ENCODE assay signal across 8 cellular contexts in genomic region chrX:19344661-19345060, GRCh38. TPM values are rescaled to one million over a fixed set of nuclear protein-coding genes. Genes with fewer than 3 reads are reported as not detected.
A peak's percentile ranks its signal among the peaks of the same experiment; 100 is the strongest.
DNase-seq lines count a peak whose midpoint lies in the region; ATAC-seq and TF ChIP-seq lines count a peak whose summit lies in the region.

No MANE protein-coding gene starts in this region.

- no peaks in the 10 kb centered on the region for H3K36me3 Mint-ChIP-seq in activated naive CD4-positive, alpha-beta T cell treated with anti-CD3 and anti-CD28 coated beads for 36 hours (ENCODE audit: low read depth)
- peaks cover 4% of the 10 kb centered on the region for H3K36me3 Mint-ChIP-seq in activated naive CD8-positive, alpha-beta T cell treated with anti-CD3 and anti-CD28 coated beads, Interleukin-2, amount 50 U/mL, for 24 hours (ENCODE audit: low read depth)
- H3K36me3 Mint-ChIP-seq in type B pancreatic cell = no peaks in the 10 kb centered on the region

- peak overlapping the region; percentile 83 for H3K4me3 Mint-ChIP-seq in activated naive CD4-positive, alpha-beta T cell treated with anti-CD3 and anti-CD28 coated beads for 36 hours
- peak overlapping the region; percentile 83 for H3K4me3 Mint-ChIP-seq in activated naive CD8-positive, alpha-beta T cell treated with anti-CD3 and anti-CD28 coated beads, Interleukin-2, amount 50 U/mL, for 24 hours
- peak overlapping the region; percentile 89 for H3K4me3 Mint-ChIP-seq in type B pancreatic cell

- no peak for TF ChIP-seq RAD21 in liver (IDR thresholded peaks at IDR 0.05)

- H3K36me3 ChIP-seq in liver (ENCODE audit: control insufficient read depth in 4 of 4, insufficient read depth in 3 of 4, low read depth in 1 of 4, low read length in 3 of 4) = no peaks in the 10 kb centered on the region

- no peak for TF ChIP-seq CTCF in liver (IDR thresholded peaks at IDR 0.05; ENCODE audit: low read depth, low read length, missing input control)
- TF ChIP-seq CTCF in type B pancreatic cell (conservative IDR thresholded peaks at IDR 0.05) = no peak

- H3K9me3 Mint-ChIP-seq in activated naive CD4-positive, alpha-beta T cell treated with anti-CD3 and anti-CD28 coated beads for 36 hours = no peaks in the 10 kb centered on the region
- H3K9me3 Mint-ChIP-seq in activated naive CD8-positive, alpha-beta T cell treated with anti-CD3 and anti-CD28 coated beads, Interleukin-2, amount 50 U/mL, for 24 hours = no peaks in the 10 kb centered on the region
- H3K9me3 Mint-ChIP-seq in type B pancreatic cell = no peaks in the 10 kb centered on the region

- H3K4me1 Mint-ChIP-seq in activated naive CD4-positive, alpha-beta T cell treated with anti-CD3 and anti-CD28 coated beads for 36 hours (ENCODE audit: low read depth) = peaks cover 22% of the 10 kb centered on the region
- peaks cover 31% of the 10 kb centered on the region for H3K4me1 Mint-ChIP-seq in activated naive CD8-positive, alpha-beta T cell treated with anti-CD3 and anti-CD28 coated beads, Interleukin-2, amount 50 U/mL, for 24 hours
- peaks cover 13% of the 10 kb centered on the region for H3K4me1 Mint-ChIP-seq in type B pancreatic cell (ENCODE audit: unreplicated experiment)

- H3K27me3 Mint-ChIP-seq in activated naive CD4-positive, alpha-beta T cell treated with anti-CD3 and anti-CD28 coated beads for 36 hours (ENCODE audit: low read depth) = no peaks in the 10 kb centered on the region
- H3K27me3 Mint-ChIP-seq in activated naive CD8-positive, alpha-beta T cell treated with anti-CD3 and anti-CD28 coated beads, Interleukin-2, amount 50 U/mL, for 24 hours = no peaks in the 10 kb centered on the region
- H3K27me3 Mint-ChIP-seq in type B pancreatic cell = no peaks in the 10 kb centered on the region

- H3K4me3 ChIP-seq in liver (ENCODE audit: low read depth in 1 of 3, low read length in 3 of 3) = peak overlapping the region in 2 of 3 donors; percentile 86 to 90

- no peaks in the 10 kb centered on the region for H3K9me3 ChIP-seq in liver (ENCODE audit: control insufficient read depth in 4 of 4, low read length in 3 of 4)

- H3K27ac Mint-ChIP-seq in activated naive CD4-positive, alpha-beta T cell treated with anti-CD3 and anti-CD28 coated beads for 36 hours = no peak overlapping the region
- H3K27ac Mint-ChIP-seq in activated naive CD8-positive, alpha-beta T cell treated with anti-CD3 and anti-CD28 coated beads, Interleukin-2, amount 50 U/mL, for 24 hours = peak overlapping the region; percentile 54
- H3K27ac Mint-ChIP-seq in type B pancreatic cell = peak overlapping the region; percentile 92

- peaks cover 7 to 30% (median 15%) of the 10 kb centered on the region in 4 donors for H3K4me1 ChIP-seq in liver (ENCODE audit: control insufficient read depth in 4 of 4, insufficient read depth in 4 of 4, low read length in 3 of 4)

- 14% methylated on average over 10 of the region's 10 CpGs for WGBS in liver

- ATAC-seq in activated naive CD8-positive, alpha-beta T cell treated with anti-CD3 and anti-CD28 coated beads, Interleukin-2, amount 50 U/mL, for 24 hours = no peak
- ATAC-seq in esophagus mucosa = no peak

- H3K9ac ChIP-seq in liver (ENCODE audit: low read depth in 1 of 2, low read length in 2 of 2) = peak overlapping the region in 1 of 2 donors; percentile 67

- no peak overlapping the region for H3K27ac ChIP-seq in liver (ENCODE audit: low read depth in 1 of 2, low read length in 2 of 2)

- CTCF ChIA-PET in activated naive CD4-positive, alpha-beta T cell treated with anti-CD3 and anti-CD28 coated beads for 36 hours (lab: Charles Lee) = interaction anchor here (1.3 kb wide), 1 partner anchor 28 kb away, joined by 5 read pairs; no protein-coding TSS in a partner anchor

- DNase-seq in activated naive CD4-positive, alpha-beta T cell treated with anti-CD3 and anti-CD28 coated beads for 36 hours = no peak
- DNase-seq in activated naive CD4-positive, alpha-beta T cell treated with anti-CD3 and anti-CD28 coated beads, Interleukin-2, amount 50 U/mL, for 16 hours = no peak
- no peak for DNase-seq in activated naive CD8-positive, alpha-beta T cell treated with anti-CD3 and anti-CD28 coated beads, Interleukin-2, amount 50 U/mL, for 24 hours
- no peak for DNase-seq in type B pancreatic cell (ENCODE audit: extremely low spot score, unreplicated experiment)
- DNase-seq in cerebellar cortex (ENCODE audit: low spot score) = no peak
- DNase-seq in NCI-H748 (lab: John Stamatoyannopoulos, UW; ENCODE audit: unreplicated experiment) = no peak

- intact Hi-C loops in activated naive CD4-positive, alpha-beta T cell treated with anti-CD3 and anti-CD28 coated beads for 36 hours (cut with micrococcal nuclease) = loop anchor here (5.0 kb wide), 1 partner anchor 457 kb away; no protein-coding TSS in a partner anchor

- no peaks in the 10 kb centered on the region for H3K27me3 ChIP-seq in liver (ENCODE audit: control insufficient read depth in 4 of 4, insufficient read depth in 4 of 4, low read length in 3 of 4)

TF ChIP-seq in liver, 16 proteins besides CTCF, POLR2A, EP300 and RAD21:
- TF ChIP-seq NR2F2 (IDR thresholded peaks at IDR 0.05) = no peak
- TF ChIP-seq ATF3 (IDR thresholded peaks at IDR 0.05) = no peak
- no peak for TF ChIP-seq HNF4A (conservative IDR thresholded peaks at IDR 0.05)
- no peak for TF ChIP-seq GABPA (IDR thresholded peaks at IDR 0.05 in 1 of 2, conservative IDR thresholded peaks at IDR 0.05 in 1 of 2)
- TF ChIP-seq MAX (IDR thresholded peaks at IDR 0.05) = no peak
- TF ChIP-seq EGR1 (IDR thresholded peaks at IDR 0.05; ENCODE audit: low read depth in 2 of 2) = no peak
- no peak for TF ChIP-seq YY1 (IDR thresholded peaks at IDR 0.05)
- no peak for TF ChIP-seq HNF4G (IDR thresholded peaks at IDR 0.05)
- TF ChIP-seq ZBTB33 (IDR thresholded peaks at IDR 0.05) = no peak
- TF ChIP-seq FOXA2 (IDR thresholded peaks at IDR 0.05) = no peak
- no peak for TF ChIP-seq TAF1 (conservative IDR thresholded peaks at IDR 0.05)
- no peak for TF ChIP-seq RXRA (IDR thresholded peaks at IDR 0.05)
- TF ChIP-seq FOXA1 (IDR thresholded peaks at IDR 0.05) = no peak
- no peak for TF ChIP-seq SP1 (IDR thresholded peaks at IDR 0.05)
- TF ChIP-seq JUND (IDR thresholded peaks at IDR 0.05) = no peak

RNA-seq across cellular contexts. Expression of gene PDHA1, which starts 0.9 kb away (rescaled TPM):
- 100 to 1,000 TPM; 233 to 242 TPM for total RNA-seq in activated naive CD4-positive, alpha-beta T cell treated with anti-CD3 and anti-CD28 coated beads for 36 hours
- total RNA-seq in liver = 100 to 1,000 TPM in 1 of 2 donors, 10 to 100 TPM in 1; 63.5 to 118 TPM
- polyA plus RNA-seq in liver = 100 to 1,000 TPM; 141 to 153 TPM
- total RNA-seq in type B pancreatic cell (ENCODE audit: low replicate concordance) = 244 and 257 TPM in 2 replicates
- total RNA-seq in esophagus mucosa = 110 TPM
